ENCODE assay signal across 23 cellular contexts in genomic region chr13:89565711-89566110, GRCh38.
"Had no signal": no experiment of that assay in that cellular context is flagged by ENCODE, and none has a peak within 500 bp of the region (broad histone marks: within the 10 kb centered on the region; RNA-seq: fewer than 3 reads in every experiment).

No MANE protein-coding gene starts in this region.

- H3K4me1 ChIP-seq: esophagus muscularis mucosa, heart left ventricle, pancreas, right lobe of liver, suprapubic skin, transverse colon, upper lobe of right lung, uterus had no signal

- H3K9me3 ChIP-seq: esophagus muscularis mucosa, neutrophil, pancreas, right lobe of liver, suprapubic skin, transverse colon, upper lobe of right lung, uterus had no signal

- H3K4me2 ChIP-seq: hepatocyte had no signal

- DNase-seq: dorsolateral prefrontal cortex; effector CD4-positive, alpha-beta T cell; foreskin melanocyte; heart left ventricle; kidney; mesenchymal stem cell; naive thymus-derived CD8-positive, alpha-beta T cell; nephron progenitor cell; pancreas; right lobe of liver; small intestine; stimulated activated CD4-positive, alpha-beta T cell treated with anti-CD3 and anti-CD28 coated beads, Interleukin-15, amount 100 ng/mL, for 24 hours; stimulated activated CD4-positive, alpha-beta T cell treated with anti-CD3 and anti-CD28 coated beads, Interleukin-2, amount 100 ng/mL, for 48 hours; stimulated activated naive B cell treated with anti-CD40 and anti-IgM and Interleukin-4, amounts not matched to agents 10 μg/mL and 1 μg/mL and 100 μg/mL, for 72 hours; transverse colon; upper lobe of right lung; uterus had no signal

- ATAC-seq: heart left ventricle; left lobe of liver; naive thymus-derived CD8-positive, alpha-beta T cell; pancreas; right lobe of liver; stimulated activated naive B cell treated with anti-CD40 and anti-IgM and Interleukin-4, amounts not matched to agents 10 μg/mL and 1 μg/mL and 100 μg/mL, for 72 hours; upper lobe of right lung had no signal

- H3K27me3 ChIP-seq: dorsolateral prefrontal cortex, esophagus muscularis mucosa, heart left ventricle, hepatocyte, neutrophil, pancreas, right lobe of liver, suprapubic skin, transverse colon, upper lobe of right lung, uterus had no signal

- H3K27ac ChIP-seq: dorsolateral prefrontal cortex, esophagus muscularis mucosa, heart left ventricle, hepatocyte, neutrophil, pancreas, right lobe of liver, suprapubic skin, transverse colon, upper lobe of right lung, uterus had no signal

- H3K4me3 ChIP-seq: dorsolateral prefrontal cortex, esophagus muscularis mucosa, heart left ventricle, hepatocyte, lung, pancreas, right lobe of liver, suprapubic skin, transverse colon, upper lobe of right lung, uterus had no signal

- H3K36me3 ChIP-seq: esophagus muscularis mucosa, heart left ventricle, neutrophil, pancreas, right lobe of liver, suprapubic skin, transverse colon, upper lobe of right lung, uterus had no signal

- H2AFZ ChIP-seq: hepatocyte had no signal
